ENCODE assay signal across 2 cellular contexts in genomic region chr4:53147179-53147578, GRCh38.
TF ChIP-seq lines count a peak whose summit lies in the region.

No MANE protein-coding gene starts in this region.

TF ChIP-seq in liver, 16 proteins besides CTCF, POLR2A, EP300 and RAD21 (continued from another document):
- TF ChIP-seq ZBTB33 (IDR thresholded peaks at IDR 0.05) (peak; percentile 47), NR2F2 (IDR thresholded peaks at IDR 0.05) (no peak), EGR1 (IDR thresholded peaks at IDR 0.05; ENCODE audit: low read depth in 2 of 2) (peak in 1 of 2 donors; percentile 38), TAF1 (conservative IDR thresholded peaks at IDR 0.05) (no peak), HNF4A (conservative IDR thresholded peaks at IDR 0.05) (peak; percentile 50 to 72), REST (IDR thresholded peaks at IDR 0.05) (no peak), MAX (IDR thresholded peaks at IDR 0.05) (peak; percentile 24)

TF ChIP-seq in HepG2, 621 proteins besides CTCF, POLR2A, EP300 and RAD21:
- no peak for TF ChIP-seq ZBTB40 (IDR thresholded peaks at IDR 0.05)
- TF ChIP-seq ZBTB40 (CRISPR knock-in tag; IDR thresholded peaks at IDR 0.05) = no peak
- TF ChIP-seq TFAP4 (IDR thresholded peaks at IDR 0.05; ENCODE audit: borderline replicate concordance, low read depth) = no peak
- TF ChIP-seq SP2 (CRISPR knock-in tag; IDR thresholded peaks at IDR 0.05) = no peak
- TF ChIP-seq ARNTL (CRISPR knock-in tag; IDR thresholded peaks at IDR 0.05) = no peak
- no peak for TF ChIP-seq TGIF2 (CRISPR knock-in tag; IDR thresholded peaks at IDR 0.05)
- no peak for TF ChIP-seq CENPT (CRISPR knock-in tag; IDR thresholded peaks at IDR 0.05; ENCODE audit: low read depth)
- no peak for TF ChIP-seq MAFF (IDR thresholded peaks at IDR 0.05; ENCODE audit: low read depth, low read length)
- TF ChIP-seq MAFG (CRISPR knock-in tag; IDR thresholded peaks at IDR 0.05) = no peak
- no peak for TF ChIP-seq ZBTB14 (CRISPR knock-in tag; IDR thresholded peaks at IDR 0.05)
- no peak for TF ChIP-seq KDM3A (CRISPR knock-in tag; IDR thresholded peaks at IDR 0.05; ENCODE audit: low read depth)
- TF ChIP-seq HOXA9 (CRISPR knock-in tag; IDR thresholded peaks at IDR 0.05; ENCODE audit: borderline replicate concordance) = no peak
- TF ChIP-seq ZNF569 (CRISPR knock-in tag; IDR thresholded peaks at IDR 0.05; ENCODE audit: borderline replicate concordance) = no peak
- TF ChIP-seq ZNF354B (CRISPR knock-in tag; IDR thresholded peaks at IDR 0.05) = no peak
- no peak for TF ChIP-seq TARDBP (CRISPR knock-in tag; IDR thresholded peaks at IDR 0.05)
- TF ChIP-seq ZNF646 (CRISPR knock-in tag; IDR thresholded peaks at IDR 0.05) = no peak
- no peak for TF ChIP-seq ZBTB34 (CRISPR knock-in tag; IDR thresholded peaks at IDR 0.05)
- TF ChIP-seq ATF5 (CRISPR knock-in tag; IDR thresholded peaks at IDR 0.05; ENCODE audit: low read depth) = no peak
- TF ChIP-seq ZNF746 (CRISPR knock-in tag; IDR thresholded peaks at IDR 0.05) = no peak
TF ChIP-seq in HepG2: peak in this region for 0.
